In the genomic region with DNA sequence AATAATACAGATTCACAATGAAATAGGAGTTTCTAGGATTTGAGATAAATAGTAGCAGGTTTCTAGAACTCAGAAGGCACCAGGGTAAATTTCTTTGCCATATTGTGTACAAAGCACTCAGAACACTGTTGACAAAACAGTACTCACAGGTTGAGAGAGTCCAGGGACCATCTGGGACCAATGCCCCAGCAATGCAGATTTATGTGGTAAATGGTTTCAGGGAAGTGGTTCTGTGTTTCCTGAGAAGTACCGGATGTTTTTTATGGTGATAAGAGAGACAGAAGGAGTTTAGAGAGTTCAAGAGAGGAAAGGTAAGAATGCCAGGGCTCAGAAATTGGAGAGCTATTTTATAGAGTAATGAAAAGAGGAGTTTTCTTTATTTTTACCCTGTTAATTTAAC, we compare ENCODE assay signal across 1 cellular context.
TF ChIP-seq lines count a peak whose summit lies in the region.

No MANE protein-coding gene starts in this region.

TF ChIP-seq in WTC11, 78 proteins besides CTCF, POLR2A, EP300 and RAD21 (continued from another document):
- TF ChIP-seq, protein P1, sequence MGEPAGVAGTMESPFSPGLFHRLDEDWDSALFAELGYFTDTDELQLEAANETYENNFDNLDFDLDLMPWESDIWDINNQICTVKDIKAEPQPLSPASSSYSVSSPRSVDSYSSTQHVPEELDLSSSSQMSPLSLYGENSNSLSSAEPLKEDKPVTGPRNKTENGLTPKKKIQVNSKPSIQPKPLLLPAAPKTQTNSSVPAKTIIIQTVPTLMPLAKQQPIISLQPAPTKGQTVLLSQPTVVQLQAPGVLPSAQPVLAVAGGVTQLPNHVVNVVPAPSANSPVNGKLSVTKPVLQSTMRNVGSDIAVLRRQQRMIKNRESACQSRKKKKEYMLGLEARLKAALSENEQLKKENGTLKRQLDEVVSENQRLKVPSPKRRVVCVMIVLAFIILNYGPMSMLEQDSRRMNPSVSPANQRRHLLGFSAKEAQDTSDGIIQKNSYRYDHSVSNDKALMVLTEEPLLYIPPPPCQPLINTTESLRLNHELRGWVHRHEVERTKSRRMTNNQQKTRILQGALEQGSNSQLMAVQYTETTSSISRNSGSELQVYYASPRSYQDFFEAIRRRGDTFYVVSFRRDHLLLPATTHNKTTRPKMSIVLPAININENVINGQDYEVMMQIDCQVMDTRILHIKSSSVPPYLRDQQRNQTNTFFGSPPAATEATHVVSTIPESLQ (CRISPR knock-in tag; IDR thresholded peaks at IDR 0.05), result no peak
- TF ChIP-seq, protein P2, sequence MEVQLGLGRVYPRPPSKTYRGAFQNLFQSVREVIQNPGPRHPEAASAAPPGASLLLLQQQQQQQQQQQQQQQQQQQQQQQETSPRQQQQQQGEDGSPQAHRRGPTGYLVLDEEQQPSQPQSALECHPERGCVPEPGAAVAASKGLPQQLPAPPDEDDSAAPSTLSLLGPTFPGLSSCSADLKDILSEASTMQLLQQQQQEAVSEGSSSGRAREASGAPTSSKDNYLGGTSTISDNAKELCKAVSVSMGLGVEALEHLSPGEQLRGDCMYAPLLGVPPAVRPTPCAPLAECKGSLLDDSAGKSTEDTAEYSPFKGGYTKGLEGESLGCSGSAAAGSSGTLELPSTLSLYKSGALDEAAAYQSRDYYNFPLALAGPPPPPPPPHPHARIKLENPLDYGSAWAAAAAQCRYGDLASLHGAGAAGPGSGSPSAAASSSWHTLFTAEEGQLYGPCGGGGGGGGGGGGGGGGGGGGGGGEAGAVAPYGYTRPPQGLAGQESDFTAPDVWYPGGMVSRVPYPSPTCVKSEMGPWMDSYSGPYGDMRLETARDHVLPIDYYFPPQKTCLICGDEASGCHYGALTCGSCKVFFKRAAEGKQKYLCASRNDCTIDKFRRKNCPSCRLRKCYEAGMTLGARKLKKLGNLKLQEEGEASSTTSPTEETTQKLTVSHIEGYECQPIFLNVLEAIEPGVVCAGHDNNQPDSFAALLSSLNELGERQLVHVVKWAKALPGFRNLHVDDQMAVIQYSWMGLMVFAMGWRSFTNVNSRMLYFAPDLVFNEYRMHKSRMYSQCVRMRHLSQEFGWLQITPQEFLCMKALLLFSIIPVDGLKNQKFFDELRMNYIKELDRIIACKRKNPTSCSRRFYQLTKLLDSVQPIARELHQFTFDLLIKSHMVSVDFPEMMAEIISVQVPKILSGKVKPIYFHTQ (CRISPR knock-in tag; IDR thresholded peaks at IDR 0.05), result no peak
- TF ChIP-seq, protein P3, sequence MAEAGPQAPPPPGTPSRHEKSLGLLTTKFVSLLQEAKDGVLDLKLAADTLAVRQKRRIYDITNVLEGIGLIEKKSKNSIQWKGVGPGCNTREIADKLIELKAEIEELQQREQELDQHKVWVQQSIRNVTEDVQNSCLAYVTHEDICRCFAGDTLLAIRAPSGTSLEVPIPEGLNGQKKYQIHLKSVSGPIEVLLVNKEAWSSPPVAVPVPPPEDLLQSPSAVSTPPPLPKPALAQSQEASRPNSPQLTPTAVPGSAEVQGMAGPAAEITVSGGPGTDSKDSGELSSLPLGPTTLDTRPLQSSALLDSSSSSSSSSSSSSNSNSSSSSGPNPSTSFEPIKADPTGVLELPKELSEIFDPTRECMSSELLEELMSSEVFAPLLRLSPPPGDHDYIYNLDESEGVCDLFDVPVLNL (CRISPR knock-in tag; IDR thresholded peaks at IDR 0.05; ENCODE audit: borderline replicate concordance, low read depth), result no peak
